ENCODE assay signal across 16 cellular contexts in the genomic region with DNA sequence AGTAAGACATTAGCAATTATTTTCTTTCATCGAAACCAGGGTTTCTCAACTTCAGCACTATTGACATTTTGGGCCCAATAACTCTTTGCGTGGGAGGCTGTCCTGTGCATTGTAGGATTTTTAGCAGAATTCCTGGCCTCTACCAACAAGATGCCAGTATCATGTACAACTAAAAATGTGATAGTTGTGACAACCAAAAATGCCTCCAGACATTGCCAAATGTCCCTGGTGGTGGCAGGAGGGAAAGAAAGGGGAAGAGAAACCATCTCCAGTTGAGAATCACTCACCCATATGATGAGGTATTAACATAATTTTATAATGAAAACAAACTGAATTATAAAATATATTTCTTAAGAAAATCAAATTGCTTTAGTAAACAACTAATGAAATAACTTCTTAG.
"Had no signal": no experiment of that assay in that cellular context is flagged by ENCODE, and none has a peak within 500 bp of the region (broad histone marks: within the 10 kb centered on the region; RNA-seq: fewer than 3 reads in every experiment).

No MANE protein-coding gene starts in this region.

- H3K36me3 ChIP-seq: pancreas, right lobe of liver, WERI-Rb-1 had no signal

- ATAC-seq: naive thymus-derived CD8-positive, alpha-beta T cell; pancreas; right lobe of liver had no signal

- H3K27ac ChIP-seq: cardiac muscle cell, esophagus squamous epithelium, neutrophil, pancreas, right lobe of liver, stomach, upper lobe of left lung, WERI-Rb-1 had no signal

- H3K4me1 ChIP-seq: esophagus squamous epithelium, pancreas, right lobe of liver, stomach, upper lobe of left lung had no signal

- H3K27me3 ChIP-seq: cardiac muscle cell, esophagus squamous epithelium, neutrophil, pancreas, right lobe of liver, stomach, upper lobe of left lung had no signal

- H3K4me3 ChIP-seq: cardiac muscle cell, esophagus squamous epithelium, pancreas, right lobe of liver, smooth muscle cell, stomach, upper lobe of left lung had no signal

- DNase-seq: activated CD4-positive, alpha-beta memory T cell treated with anti-CD3 and anti-CD28 coated beads for 36 hours; activated T-cell treated with anti-CD3 and anti-CD28 coated beads for 4 hours; effector CD8-positive, alpha-beta T cell; esophagus squamous epithelium; immature natural killer cell; mesendoderm; naive thymus-derived CD8-positive, alpha-beta T cell; pancreas; right lobe of liver; stimulated activated CD4-positive, alpha-beta T cell treated with anti-CD3 and anti-CD28 coated beads, Interleukin-4, amount 100 ng/mL, for 1 hour; stomach; upper lobe of left lung; WERI-Rb-1 had no signal

- H3K4me2 ChIP-seq: smooth muscle cell had no signal

- H3K9me3 ChIP-seq: esophagus squamous epithelium, neutrophil, pancreas, right lobe of liver, stomach, upper lobe of left lung had no signal
